Comparison of ENCODE assay signal across 12 cellular contexts in the genomic region with DNA sequence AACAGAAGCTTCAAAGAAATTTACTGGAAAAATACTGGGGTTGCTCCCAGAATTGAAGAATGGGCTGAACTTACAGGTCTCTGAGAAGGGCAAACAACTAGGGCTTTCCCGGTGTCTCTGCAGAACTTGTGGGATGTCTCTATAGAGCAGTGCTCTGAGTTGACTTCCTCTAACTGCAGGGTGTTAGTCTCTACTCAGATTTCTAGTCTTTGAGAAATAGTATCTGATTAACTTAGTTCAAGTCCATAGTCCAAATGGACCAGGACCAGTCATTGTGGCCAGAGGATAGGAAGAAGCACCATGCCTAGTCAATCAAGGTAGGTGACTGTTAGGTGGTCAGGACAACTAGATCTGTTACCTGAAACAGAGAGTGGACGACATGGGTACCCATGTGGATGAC. TPM values are rescaled to one million over a fixed set of nuclear protein-coding genes. Genes with fewer than 3 reads are reported as not detected.
DNase-seq lines count a peak whose midpoint lies in the region; ATAC-seq, FAIRE-seq and TF ChIP-seq lines count a peak whose summit lies in the region.
"Had no signal": no experiment of that assay in that cellular context is flagged by ENCODE, and none has a peak within 500 bp of the region (broad histone marks: within the 10 kb centered on the region; RNA-seq: fewer than 3 reads in every experiment).

No MANE protein-coding gene starts in this region.

- no peak overlapping the region for H3K4me3 Mint-ChIP-seq in activated T-cell treated with anti-CD3 and anti-CD28 coated beads, Interleukin-2, amount 50 U/mL, for 24 hours
- no peak overlapping the region for H3K4me3 Mint-ChIP-seq in activated CD4-positive, alpha-beta memory T cell treated with anti-CD3 and anti-CD28 coated beads, Interleukin-2, amount 10 ng/mL, durations not matched to agents 7 days and 5 days
- peak overlapping the region; percentile 43 for H3K4me3 Mint-ChIP-seq in stimulated activated effector memory CD8-positive, alpha-beta T cell treated with anti-CD3 and anti-CD28 coated beads, Interleukin-12 subunit alpha, Interleukin-12 subunit beta, amount 100 ng/mL, for 72 hours

- WGBS in HepG2 (ENCODE audit: low lambda C conversion rate) = 88% methylated on average over 2 of the region's 2 CpGs

- no peaks in the 10 kb centered on the region for H3K36me3 Mint-ChIP-seq in activated T-cell treated with anti-CD3 and anti-CD28 coated beads, Interleukin-2, amount 50 U/mL, for 24 hours (ENCODE audit: low read depth)
- no peaks in the 10 kb centered on the region for H3K36me3 Mint-ChIP-seq in activated CD4-positive, alpha-beta memory T cell treated with anti-CD3 and anti-CD28 coated beads, Interleukin-2, amount 10 ng/mL, durations not matched to agents 7 days and 5 days (ENCODE audit: low read depth)
- H3K36me3 Mint-ChIP-seq in stimulated activated effector memory CD8-positive, alpha-beta T cell treated with anti-CD3 and anti-CD28 coated beads, Interleukin-12 subunit alpha, Interleukin-12 subunit beta, amount 100 ng/mL, for 72 hours = no peaks in the 10 kb centered on the region
- H3K36me3 Mint-ChIP-seq: naive B cell had no signal

- no peak overlapping the region for H2AFZ ChIP-seq in HepG2 (ENCODE audit: low read length)

- peaks cover 54% of the 10 kb centered on the region for H3K79me2 ChIP-seq in HepG2 (ENCODE audit: insufficient read depth, low read length)

- H3K9ac ChIP-seq in HepG2 (ENCODE audit: insufficient read depth, low read depth, low read length) = no peak overlapping the region

- TF ChIP-seq RAD21 in HepG2 (CRISPR knock-in tag; IDR thresholded peaks at IDR 0.05) = no peak

- H3K9me3 Mint-ChIP-seq in activated T-cell treated with anti-CD3 and anti-CD28 coated beads, Interleukin-2, amount 50 U/mL, for 24 hours = no peaks in the 10 kb centered on the region
- no peaks in the 10 kb centered on the region for H3K9me3 Mint-ChIP-seq in activated CD4-positive, alpha-beta memory T cell treated with anti-CD3 and anti-CD28 coated beads, Interleukin-2, amount 10 ng/mL, durations not matched to agents 7 days and 5 days
- H3K9me3 Mint-ChIP-seq in stimulated activated effector memory CD8-positive, alpha-beta T cell treated with anti-CD3 and anti-CD28 coated beads, Interleukin-12 subunit alpha, Interleukin-12 subunit beta, amount 100 ng/mL, for 72 hours = no peaks in the 10 kb centered on the region
- H3K9me3 Mint-ChIP-seq: naive B cell had no signal

- no TSS peak for BruUV-seq in HepG2 (replicated peaks; lab: Mats Ljungman, UMichigan)

- no peaks in the 10 kb centered on the region for H3K9me3 ChIP-seq in HepG2 (ENCODE audit: low read length)
- H3K9me3 ChIP-seq in SJCRH30 (replicated peaks) = no peaks in the 10 kb centered on the region

- no peak for DNase-seq in activated T-cell treated with anti-CD3 and anti-CD28 coated beads, Interleukin-2, amount 50 U/mL, for 24 hours
- DNase-seq in activated T-cell treated with anti-CD3 and anti-CD28 coated beads, Interleukin-2, amount 50 U/mL, for 1 hour = no peak
- DNase-seq in activated CD4-positive, alpha-beta memory T cell treated with anti-CD3 and anti-CD28 coated beads, Interleukin-2, amount 10 ng/mL, durations not matched to agents 7 days and 5 days = no peak
- DNase-seq in HepG2 (ENCODE audit: low spot score) (no peak), D341Med (ENCODE audit: low spot score) (no peak), SJCRH30 (no peak), iPS-NIHi11 (ENCODE audit: low spot score) (no peak)
- DNase-seq in stimulated activated effector memory CD8-positive, alpha-beta T cell treated with anti-CD3 and anti-CD28 coated beads, Interleukin-12 subunit alpha, Interleukin-12 subunit beta, amount 100 ng/mL, for 72 hours (ENCODE audit: low spot score in 2 of 2) = no peak
- DNase-seq: activated naive CD4-positive, alpha-beta T cell treated with Interleukin-2 at 50 U/mL for 16 hours; DMS53; naive B cell had no signal

- H3K4me1 Mint-ChIP-seq in activated T-cell treated with anti-CD3 and anti-CD28 coated beads, Interleukin-2, amount 50 U/mL, for 24 hours (ENCODE audit: low read depth) = peaks cover 40% of the 10 kb centered on the region
- H3K4me1 Mint-ChIP-seq in activated CD4-positive, alpha-beta memory T cell treated with anti-CD3 and anti-CD28 coated beads, Interleukin-2, amount 10 ng/mL, durations not matched to agents 7 days and 5 days = peaks cover 32% of the 10 kb centered on the region
- peaks cover 44% of the 10 kb centered on the region for H3K4me1 Mint-ChIP-seq in stimulated activated effector memory CD8-positive, alpha-beta T cell treated with anti-CD3 and anti-CD28 coated beads, Interleukin-12 subunit alpha, Interleukin-12 subunit beta, amount 100 ng/mL, for 72 hours

- no peak overlapping the region for H3K4me2 ChIP-seq in HepG2 (ENCODE audit: low read depth, low read length)

- CTCF ChIA-PET in activated CD4-positive, alpha-beta memory T cell treated with anti-CD3 and anti-CD28 coated beads, Interleukin-2, amount 10 ng/mL, durations not matched to agents 7 days and 5 days (lab: Charles Lee) = no interaction called here
- CTCF ChIA-PET in HepG2 (lab: Yijun Ruan, JAX; ENCODE audit: low intra/inter-chr PET ratio, low total read pairs) = no interaction called here

- peak; percentile 29 for ATAC-seq in HepG2
- no peak for ATAC-seq in stimulated activated effector memory CD8-positive, alpha-beta T cell treated with anti-CD3 and anti-CD28 coated beads, Interleukin-12 subunit alpha, Interleukin-12 subunit beta, amount 100 ng/mL, for 72 hours

- POLR2A ChIA-PET in activated CD4-positive, alpha-beta memory T cell treated with anti-CD3 and anti-CD28 coated beads, Interleukin-2, amount 10 ng/mL, durations not matched to agents 7 days and 5 days (lab: Charles Lee) = no interaction called here
- POLR2A ChIA-PET in HepG2 (lab: Yijun Ruan, JAX) = interaction anchor here (1.2 kb wide), 1 partner anchor 131 kb away, joined by 3 read pairs; a partner anchor contains a TSS

- H3K36me3 ChIP-seq in HepG2 (replicated peaks in 1 of 2; ENCODE audit: control insufficient read depth in 1 of 2, insufficient read depth in 2 of 2, low read length in 2 of 2) (no peaks in the 10 kb centered on the region), SJCRH30 (no peaks in the 10 kb centered on the region)

- H3K27me3 Mint-ChIP-seq in activated T-cell treated with anti-CD3 and anti-CD28 coated beads, Interleukin-2, amount 50 U/mL, for 24 hours = no peaks in the 10 kb centered on the region
- no peaks in the 10 kb centered on the region for H3K27me3 Mint-ChIP-seq in activated CD4-positive, alpha-beta memory T cell treated with anti-CD3 and anti-CD28 coated beads, Interleukin-2, amount 10 ng/mL, durations not matched to agents 7 days and 5 days
- H3K27me3 Mint-ChIP-seq: naive B cell had no signal

- FAIRE-seq in HepG2 (lab: Jason Lieb, UNC) = no peak
- FAIRE-seq: H54 had no signal

- 0 out of 2 replicates have a peak, but pooled peaks cover 10% of the 10 kb centered on the region for H4K20me1 ChIP-seq in HepG2 (ENCODE audit: insufficient read depth, low read length)

- TF ChIP-seq EP300 in HepG2 (IDR thresholded peaks at IDR 0.05; ENCODE audit: low read depth in 2 of 2, low read length in 2 of 2) (no peak), HepG2 (CRISPR knock-in tag; IDR thresholded peaks at IDR 0.05; ENCODE audit: borderline replicate concordance) (no peak)

- H3K27me3 ChIP-seq in HepG2 (ENCODE audit: control insufficient read depth in 1 of 2, insufficient read depth in 2 of 2, low read length in 2 of 2) = no peaks in the 10 kb centered on the region
- H3K27me3 ChIP-seq in SJCRH30 = no peaks in the 10 kb centered on the region

- peak overlapping the region; percentile 92 for H3K27ac Mint-ChIP-seq in activated T-cell treated with anti-CD3 and anti-CD28 coated beads, Interleukin-2, amount 50 U/mL, for 24 hours
- H3K27ac Mint-ChIP-seq in activated CD4-positive, alpha-beta memory T cell treated with anti-CD3 and anti-CD28 coated beads, Interleukin-2, amount 10 ng/mL, durations not matched to agents 7 days and 5 days = peak overlapping the region; percentile 78
- H3K27ac Mint-ChIP-seq in stimulated activated effector memory CD8-positive, alpha-beta T cell treated with anti-CD3 and anti-CD28 coated beads, Interleukin-12 subunit alpha, Interleukin-12 subunit beta, amount 100 ng/mL, for 72 hours = peak overlapping the region; percentile 99

- TF ChIP-seq POLR2A in HepG2 (IDR thresholded peaks at IDR 0.05; ENCODE audit: insufficient read depth in 1 of 2, low read depth in 2 of 2, low read length in 2 of 2) = no peak

- H3K4me1 ChIP-seq in HepG2 (ENCODE audit: insufficient read depth, low read length) (peaks cover 49% of the 10 kb centered on the region), SJCRH30 (peaks cover 15% of the 10 kb centered on the region)

- TF ChIP-seq CTCF in HepG2 (CRISPR knock-in tag; IDR thresholded peaks at IDR 0.05) = no peak

- H3K4me3 ChIP-seq in HepG2 (replicated peaks in 1 of 3; ENCODE audit: insufficient read depth in 1 of 3, low read depth in 2 of 3, low read length in 3 of 3) (no peak overlapping the region), SJCRH30 (no peak overlapping the region)

- H3K27ac ChIP-seq in HepG2 (ENCODE audit: extremely low read length, insufficient read depth, low read length) (no peak overlapping the region), SJCRH30 (no peak overlapping the region)

- intact Hi-C loops in HepG2 (cut with micrococcal nuclease; ENCODE audit: unreplicated experiment) = loop anchor here (1.0 to 5.0 kb wide), 2 partner anchors 230 to 293 kb away; a partner anchor contains a TSS

- in situ Hi-C loops in HepG2 (cut with HindIII; ENCODE audit: extremely low pct_ligation_motif_present, low pct_unique_long_range_greater_than_20kb) = loop anchor here (5.0 to 25.0 kb wide), 3 partner anchors 163 to 368 kb away; no protein-coding TSS in a partner anchor

RNA-seq across cellular contexts. Expression of a gene that starts 45.8 kb away (rescaled TPM):
- 100 to 1,000 TPM; 129 to 136 TPM for total RNA-seq in activated CD4-positive, alpha-beta memory T cell treated with anti-CD3 and anti-CD28 coated beads, Interleukin-2, amount 10 ng/mL, durations not matched to agents 7 days and 5 days
- 38.3 and 55.1 TPM in 2 replicates for total RNA-seq in HepG2 (2016; rRNA removed; fragmentation: Illumina TruSeq; extraction: Trizol)
- 10.2 and 12.7 TPM in 2 replicates for total RNA-seq in HepG2 (2016; cell fraction: cytosol; rRNA removed; fragmentation: Illumina TruSeq; extraction: Trizol; ENCODE audit: low read depth)
- total RNA-seq in HepG2 (2016; cell fraction: insoluble cytoplasmic fraction; rRNA removed; fragmentation: Illumina TruSeq; extraction: Trizol) = 40.2 and 51.8 TPM in 2 replicates
- total RNA-seq in HepG2 (2016; cell fraction: membrane; rRNA removed; fragmentation: Illumina TruSeq; extraction: Trizol) = 32.3 and 32.6 TPM in 2 replicates
- 18.8 and 25.1 TPM in 2 replicates for total RNA-seq in HepG2 (2016; cell fraction: nucleus; rRNA removed; fragmentation: Illumina TruSeq; extraction: Trizol)
- polyA plus RNA-seq in HepG2 (2011; rRNA removed) = 35.5 and 49.6 TPM in 2 replicates
- 46.5 and 60.1 TPM in 2 replicates for polyA plus RNA-seq in HepG2 (2011; cell fraction: cytosol; rRNA removed)
- 11.1 and 16.1 TPM in 2 replicates for polyA plus RNA-seq in HepG2 (2011; cell fraction: nucleus; rRNA removed)
- polyA plus RNA-seq in HepG2 (2012) = 35.5 and 39.6 TPM in 2 replicates
- polyA plus RNA-seq in HepG2 (2016; cell fraction: cytosol; fragmentation: Illumina TruSeq; extraction: Trizol; ENCODE audit: low read depth) = 5.7 and 6.2 TPM in 2 replicates
- polyA plus RNA-seq in HepG2 (2016; cell fraction: insoluble cytoplasmic fraction; fragmentation: Illumina TruSeq; extraction: Trizol; ENCODE audit: low read depth) = 48.3 and 50.6 TPM in 2 replicates
- polyA plus RNA-seq in HepG2 (2016; cell fraction: membrane; fragmentation: Illumina TruSeq; extraction: Trizol; ENCODE audit: low read depth) = 17.0 and 18.1 TPM in 2 replicates
- 23.1 and 23.2 TPM in 2 replicates for polyA plus RNA-seq in HepG2 (2016; cell fraction: nucleus; fragmentation: Illumina TruSeq; extraction: Trizol; ENCODE audit: insufficient read depth, low read depth)
- polyA minus RNA-seq in HepG2 (2011; rRNA and poly(A)+ RNA removed; ENCODE audit: low replicate concordance) = 29.4 and 67.4 TPM in 2 replicates
- polyA minus RNA-seq in HepG2 (2011; cell fraction: cytosol; rRNA and poly(A)+ RNA removed) = 30.8 and 52.6 TPM in 2 replicates
- 33.3 and 35.3 TPM in 2 replicates for polyA minus RNA-seq in HepG2 (2011; cell fraction: nucleus; rRNA and poly(A)+ RNA removed)
- total RNA-seq in SJCRH30 (2014; rRNA removed; shearing (Covaris generic)) = 44.0 and 48.7 TPM in 2 replicates
